Comparison of ENCODE assay signal across 25 cellular contexts in the genomic region with DNA sequence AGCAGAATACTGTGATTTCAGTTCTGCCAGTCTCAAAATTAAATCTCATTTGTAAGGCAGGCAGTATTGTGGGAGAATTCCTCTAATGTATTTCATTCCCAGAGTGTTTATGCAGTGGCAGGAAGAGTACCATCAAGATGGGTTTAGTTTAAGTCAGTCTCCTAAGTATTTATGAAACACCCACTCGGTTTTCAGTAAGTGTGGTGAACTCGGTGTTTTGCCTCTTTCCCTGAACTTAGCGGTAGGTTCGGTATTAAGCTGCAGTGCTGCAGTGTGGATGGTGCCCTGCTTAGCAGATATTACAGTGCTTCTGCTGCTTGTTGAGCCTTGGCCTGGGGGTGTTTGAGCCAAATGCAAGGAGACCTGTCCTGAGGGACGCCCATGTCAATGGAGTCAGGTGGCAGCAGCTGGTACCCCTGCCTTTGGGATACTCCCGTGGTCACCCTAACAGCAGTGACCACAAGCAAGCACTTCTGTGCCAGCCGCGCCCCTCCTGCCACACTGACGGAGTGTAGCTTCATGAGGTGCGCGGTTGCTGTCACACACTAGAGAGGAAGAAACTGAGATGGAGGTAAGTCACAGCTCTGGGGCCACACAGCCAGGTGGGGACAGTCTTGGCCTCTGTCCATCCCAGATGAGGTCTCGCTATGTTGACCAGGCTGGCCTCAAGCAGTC.
"Had no signal": no experiment of that assay in that cellular context is flagged by ENCODE, and none has a peak within 500 bp of the region (broad histone marks: within the 10 kb centered on the region; RNA-seq: fewer than 3 reads in every experiment).

No MANE protein-coding gene starts in this region.

- H3K27ac ChIP-seq: body of pancreas, cardiac muscle cell, heart right ventricle, ovary, right lobe of liver, skin epidermis, tibial artery had no signal

- ATAC-seq: body of pancreas; esophagus mucosa; heart right ventricle; left lung; mucosa of descending colon; right lobe of liver; stimulated activated memory B cell treated with anti-CD40 and anti-IgM and Interleukin-4, amounts not matched to agents 10 μg/mL and 1 μg/mL and 100 μg/mL, for 72 hours; stimulated activated naive CD8-positive, alpha-beta T cell treated with anti-CD3 and anti-CD28 coated beads, Interleukin-15, amount 100 ng/mL, for 72 hours; T-cell had no signal

- DNase-seq: activated CD4-positive, alpha-beta T cell treated with anti-CD3 and anti-CD28 coated beads for 48 hours; activated CD4-positive, alpha-beta T cell treated with anti-CD3 and anti-CD28 coated beads, Interleukin-2, amount 50 U/mL, for 48 hours; activated CD8-positive, alpha-beta memory T cell treated with anti-CD3 and anti-CD28 coated beads for 24 hours; activated effector memory CD4-positive, alpha-beta T cell treated with Interleukin-2 at 50 U/mL for 16 hours; activated naive CD4-positive, alpha-beta T cell treated with Interleukin-2 at 50 U/mL for 16 hours; aorta; body of pancreas; endodermal cell; foreskin fibroblast; heart right ventricle; kidney glomerular epithelial cell; left lung; ovary; right lobe of liver; stimulated activated CD4-positive, alpha-beta T cell treated with anti-CD3 and anti-CD28 coated beads, Interleukin-1b, Interleukin-23, amount 100 ng/mL, for 48 hours; stimulated activated CD4-positive, alpha-beta T cell treated with anti-CD3 and anti-CD28 coated beads, Interleukin-4, amount 100 ng/mL, for 4 hours; stimulated activated CD8-positive, alpha-beta memory T cell treated with anti-CD3 and anti-CD28 coated beads, Interleukin-4, amount 100 ng/mL, for 48 hours; stimulated activated naive CD8-positive, alpha-beta T cell treated with anti-CD3 and anti-CD28 coated beads, Interleukin-15, amount 100 ng/mL, for 72 hours; T-cell; tibial artery had no signal
